ENCODE assay signal across 9 cellular contexts in the genomic region with DNA sequence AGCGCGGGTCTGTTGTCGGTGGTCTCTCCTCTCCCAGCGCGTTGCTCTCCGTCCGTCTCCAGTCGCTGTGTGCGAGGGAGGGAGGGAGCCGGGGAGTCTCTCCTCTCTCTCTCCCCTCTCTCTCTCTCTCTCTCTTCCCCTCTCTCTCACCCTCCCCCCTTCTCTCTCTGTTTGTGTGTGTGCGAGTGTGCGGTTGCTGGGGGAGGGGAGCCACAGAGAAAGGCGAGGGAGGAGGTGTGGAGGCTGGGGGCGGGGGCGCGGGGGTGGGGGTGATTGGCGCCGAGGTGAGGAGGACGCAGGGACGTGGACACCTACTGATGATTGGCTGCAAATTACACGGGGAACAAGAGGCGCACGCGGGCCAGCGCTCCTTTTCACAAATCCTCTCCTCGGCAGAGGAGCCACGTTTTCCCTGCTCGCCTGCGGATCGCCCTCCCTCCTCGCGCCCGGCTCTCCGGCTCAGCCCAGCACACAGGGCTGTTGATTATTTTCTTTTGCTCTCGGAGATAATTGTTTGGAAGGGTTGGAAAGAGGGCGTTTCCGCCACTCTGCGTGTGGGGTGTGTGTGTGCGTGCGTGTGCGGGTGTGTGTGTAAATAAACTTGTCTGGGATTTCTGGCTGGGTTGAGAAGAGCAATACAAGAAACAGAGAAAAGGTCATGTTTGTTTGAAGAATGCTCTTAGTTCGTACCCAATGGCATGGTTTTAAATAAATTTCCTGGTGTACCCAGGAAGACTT. TPM values are rescaled to one million over a fixed set of nuclear protein-coding genes. Genes with fewer than 3 reads are reported as not detected.
DNase-seq lines count a peak whose midpoint lies in the region; ATAC-seq and TF ChIP-seq lines count a peak whose summit lies in the region.
"Had no signal": no experiment of that assay in that cellular context is flagged by ENCODE, and none has a peak within 500 bp of the region (broad histone marks: within the 10 kb centered on the region; RNA-seq: fewer than 3 reads in every experiment).

TSS of gene CXXC4 (minus strand) at position 73 of the 738 bp plus-strand sequence. CDS start 3,092 bp downstream, outside the sequence.

- DNase-seq in Caki2 (ENCODE audit: low read depth) (peak; percentile 92), NCI-H128 (lab: John Stamatoyannopoulos, UW; ENCODE audit: unreplicated experiment) (peak; percentile 75), SW480 (ENCODE audit: low spot score) (peak; percentile 78), dorsolateral prefrontal cortex (peak; percentile 53 to 80 (median 74)), lower leg skin (ENCODE audit: low spot score in 2 of 2) (peak in 1 of 2 donors; percentile 89), superior temporal gyrus (ENCODE audit: extremely low spot score) (peak; percentile 83)

- WGBS in lower leg skin, 2 donors: 0% methylated on average over 42 of the region's 42 CpGs

- ATAC-seq in GM21381 (IDR thresholded peaks at IDR 0.05; ENCODE audit: unreplicated experiment) (peak; percentile 27), HG03095 (IDR thresholded peaks at IDR 0.05; ENCODE audit: unreplicated experiment) (no peak)

- H3K27me3 ChIP-seq in dorsolateral prefrontal cortex: peaks cover 0 to 8% (median 0%) of the 10 kb centered on the region in 45 donors

- H3K4me3 ChIP-seq in dorsolateral prefrontal cortex: peak within 1 kb of the TSS; percentile 44 to 86 (median 72)
- H3K4me3 ChIP-seq in lower leg skin (ENCODE audit: low read depth, poor library complexity, severe bottlenecking): peak within 1 kb of the TSS; percentile 23

- intact Hi-C loops in dorsolateral prefrontal cortex (cut with DNase I) (loop anchor here in 1 of 2 donors (5.0 kb wide), 1 partner anchor 37 kb away; no protein-coding TSS in a partner anchor), lower leg skin (cut with DNase I; ENCODE audit: low total_unique reads) (no loop called here)

- TF ChIP-seq CTCF in dorsolateral prefrontal cortex (IDR thresholded peaks at IDR 0.05 in 54 of 56, conservative IDR thresholded peaks at IDR 0.05 in 2 of 56; ENCODE audit: low read depth in 1 of 56, partially characterized antibody in 56 of 56) (no peak), lower leg skin (IDR thresholded peaks at IDR 0.05) (no peak)

- no peak for TF ChIP-seq POLR2A in lower leg skin (IDR thresholded peaks at IDR 0.05)

- H3K27ac ChIP-seq in dorsolateral prefrontal cortex: peak within 1 kb of the TSS; percentile 68 to 97 (median 92)

- in situ Hi-C loops in Caki2 (cut with HindIII; ENCODE audit: low pct_unique_long_range_greater_than_20kb, low sequenced_read_pairs): no loop called here

RNA-seq across cellular contexts. Expression of gene CXXC4, which starts in this region (rescaled TPM):
- total RNA-seq in Caki2 (2014; rRNA removed; shearing (Covaris generic); ENCODE audit: low replicate concordance): 1.0 and 2.1 TPM in 2 replicates
- 10 to 100 TPM in 115 of 120 experiments, 1 to 10 TPM in 5; 6.4 to 30.6 (median 15.1) TPM for total RNA-seq in dorsolateral prefrontal cortex
- total RNA-seq in lower leg skin: under 1 TPM; 0.17 to 0.91 (median 0.50) TPM
- total RNA-seq: T-helper 2 cell treated with Interferon-gamma antibody and Interleukin-4, amounts not matched to agents 100 ng/mL and 5 ng/mL, for 36 hours had no signal
